Comparison of ENCODE assay signal across 1 cellular context in the genomic region with DNA sequence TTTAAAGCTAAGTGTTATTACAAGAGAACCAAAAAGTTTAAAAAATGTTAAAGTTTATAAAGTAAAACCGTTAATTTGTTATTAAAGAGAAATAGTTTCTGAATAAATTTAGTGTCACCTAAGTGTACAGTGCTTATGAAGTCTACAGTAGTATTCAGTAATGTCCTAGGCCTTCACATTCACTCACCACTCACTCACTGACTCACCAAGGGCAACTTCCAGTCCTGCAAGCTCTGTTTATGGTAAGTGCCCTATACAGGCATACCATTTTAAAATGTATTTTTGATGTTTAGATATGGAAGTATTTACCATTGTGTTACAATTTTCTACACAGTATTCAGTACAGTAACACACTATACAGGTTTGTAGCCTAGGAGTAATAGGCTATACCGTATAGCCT.
TF ChIP-seq lines count a peak whose summit lies in the region.

No MANE protein-coding gene starts in this region.

TF ChIP-seq in IMR-90, 13 proteins besides CTCF, POLR2A, EP300 and RAD21 (continued from another document):
- no peak for TF ChIP-seq SMC3 (IDR thresholded peaks at IDR 0.05; ENCODE audit: low read depth, low read length)
